ENCODE assay signal across 1 cellular context in genomic region chr12:91912178-91912577, GRCh38.
TF ChIP-seq lines count a peak whose summit lies in the region.

No MANE protein-coding gene starts in this region.

TF ChIP-seq in IMR-90, 13 proteins besides CTCF, POLR2A, EP300 and RAD21 (continued from another document):
- TF ChIP-seq USF2 (IDR thresholded peaks at IDR 0.05; ENCODE audit: low read depth, low read length) (no peak), MAFK (IDR thresholded peaks at IDR 0.05; ENCODE audit: low read depth, low read length) (no peak), RFX5 (IDR thresholded peaks at IDR 0.05; ENCODE audit: low read depth, low read length) (no peak), RCOR1 (IDR thresholded peaks at IDR 0.05; ENCODE audit: insufficient replicate concordance, low read length) (no peak)
TF ChIP-seq in IMR-90: peak in this region for 0.
